ENCODE assay signal across 11 cellular contexts in genomic region chr5:141875022-141875740, GRCh38. TPM values are rescaled to one million over a fixed set of nuclear protein-coding genes. Genes with fewer than 3 reads are reported as not detected.
DNase-seq lines count a peak whose midpoint lies in the region; ATAC-seq and TF ChIP-seq lines count a peak whose summit lies in the region.
"Had no signal": no experiment of that assay in that cellular context is flagged by ENCODE, and none has a peak within 500 bp of the region (broad histone marks: within the 10 kb centered on the region; RNA-seq: fewer than 3 reads in every experiment).

No MANE protein-coding gene starts in this region.

- intact Hi-C loops in activated CD4-positive, alpha-beta T cell treated with anti-CD3 and anti-CD28 coated beads, Interleukin-2, amount 10 ng/mL, durations not matched to agents 24 days and 14 days (cut with micrococcal nuclease) = loop anchor here (5.0 kb wide), 1 partner anchor 63 kb away; no protein-coding TSS in a partner anchor

- H3K9me3 ChIP-seq in MM.1S (replicated peaks; ENCODE audit: insufficient read depth, low read length) = no peaks in the 10 kb centered on the region

- no peaks in the 10 kb centered on the region for H3K9me3 Mint-ChIP-seq in activated CD4-positive, alpha-beta T cell treated with anti-CD3 and anti-CD28 coated beads, Interleukin-2, amount 10 ng/mL, durations not matched to agents 24 days and 14 days

- no peaks in the 10 kb centered on the region for H3K36me3 ChIP-seq in MM.1S (replicated peaks; ENCODE audit: insufficient read depth, low read length)

- no peak overlapping the region for H3K27ac ChIP-seq in MM.1S (ENCODE audit: low read length)
- peak overlapping the region in 1 of 2 donors; percentile 84 for H3K27ac ChIP-seq in coronary artery
- peak overlapping the region; percentile 84 for H3K27ac ChIP-seq in temporal lobe (ENCODE audit: low read depth, low read length)

- peaks cover 17% of the 10 kb centered on the region for H3K4me1 Mint-ChIP-seq in activated CD4-positive, alpha-beta T cell treated with anti-CD3 and anti-CD28 coated beads, Interleukin-2, amount 10 ng/mL, durations not matched to agents 24 days and 14 days

- no peaks in the 10 kb centered on the region for H4K20me1 ChIP-seq in MM.1S (ENCODE audit: insufficient read depth, low read length)

- H3K4me3 ChIP-seq in MM.1S (ENCODE audit: low read length) (no peak overlapping the region), coronary artery (peak overlapping the region; percentile 79)

- no peaks in the 10 kb centered on the region for H3K9me2 ChIP-seq in MM.1S (replicated peaks; ENCODE audit: insufficient read depth, low read length)

- H3F3A ChIP-seq in MM.1S (ENCODE audit: insufficient read depth, low read length) = no peaks in the 10 kb centered on the region; the same call in 1 of the 2 replicates

- no peak for ATAC-seq in HG03135 (IDR thresholded peaks at IDR 0.05; ENCODE audit: unreplicated experiment)
- ATAC-seq in HG02938 (IDR thresholded peaks at IDR 0.05; ENCODE audit: unreplicated experiment) = no peak

- TF ChIP-seq CTCF in MM.1S (IDR thresholded peaks at IDR 0.05; ENCODE audit: low read length) (no peak), coronary artery (IDR thresholded peaks at IDR 0.05) (no peak)

- no peaks in the 10 kb centered on the region for H3K79me2 ChIP-seq in MM.1S (ENCODE audit: low read length)

- H3K27me3 ChIP-seq in MM.1S (replicated peaks; ENCODE audit: insufficient read depth, low read length) = peaks cover 26% of the 10 kb centered on the region

- peaks cover 16% of the 10 kb centered on the region for H3K4me1 ChIP-seq in MM.1S (ENCODE audit: low read length)

- H3K4me3 Mint-ChIP-seq in activated CD4-positive, alpha-beta T cell treated with anti-CD3 and anti-CD28 coated beads, Interleukin-2, amount 10 ng/mL, durations not matched to agents 24 days and 14 days = no peak overlapping the region

- no peak overlapping the region for H3K9ac ChIP-seq in MM.1S (ENCODE audit: low read length)

- H3K27ac Mint-ChIP-seq in activated CD4-positive, alpha-beta T cell treated with anti-CD3 and anti-CD28 coated beads, Interleukin-2, amount 10 ng/mL, durations not matched to agents 24 days and 14 days = no peak overlapping the region

- H3K27me3 Mint-ChIP-seq in activated CD4-positive, alpha-beta T cell treated with anti-CD3 and anti-CD28 coated beads, Interleukin-2, amount 10 ng/mL, durations not matched to agents 24 days and 14 days = peaks cover 76% of the 10 kb centered on the region

- H2AFZ ChIP-seq in MM.1S (ENCODE audit: low read length) = no peak overlapping the region

- DNase-seq in MM.1S = no peak
- DNase-seq in coronary artery (ENCODE audit: low spot score) = peak; percentile 40
- DNase-seq in mesenteric fat pad (ENCODE audit: low spot score) = peak; percentile 65
- DNase-seq in activated CD4-positive, alpha-beta T cell treated with anti-CD3 and anti-CD28 coated beads, Interleukin-2, amount 10 ng/mL, durations not matched to agents 24 days and 14 days = no peak
- DNase-seq: activated CD4-positive, alpha-beta T cell treated with anti-CD3 and anti-CD28 coated beads for 4 hours; GDM1; OCI-M1; stimulated activated CD4-positive, alpha-beta T cell treated with anti-CD3 and anti-CD28 coated beads, Interleukin-1b, Interleukin-23, amount 100 ng/mL, for 48 hours had no signal

- no peaks in the 10 kb centered on the region for H3K36me3 Mint-ChIP-seq in activated CD4-positive, alpha-beta T cell treated with anti-CD3 and anti-CD28 coated beads, Interleukin-2, amount 10 ng/mL, durations not matched to agents 24 days and 14 days (ENCODE audit: low read depth)

- H3K4me2 ChIP-seq in MM.1S (ENCODE audit: low read depth, low read length) = peak overlapping the region; percentile 95; the same call in 1 of the 2 replicates

RNA-seq across cellular contexts. Expression of gene PCDH1, which starts 3.0 kb away (rescaled TPM):
- total RNA-seq in mesenteric fat pad (43.8 TPM), temporal lobe (49.2 TPM)
- 0.17 TPM in 1 of 2 replicates, not detected in the other for total RNA-seq in activated CD4-positive, alpha-beta T cell treated with anti-CD3 and anti-CD28 coated beads, Interleukin-2, amount 10 ng/mL, durations not matched to agents 24 days and 14 days

RNA-seq across cellular contexts. Expression of gene DELE1, which starts 48.5 kb away (rescaled TPM):
- total RNA-seq in mesenteric fat pad = 74.0 TPM
- 34.4 TPM for total RNA-seq in temporal lobe
- total RNA-seq in activated CD4-positive, alpha-beta T cell treated with anti-CD3 and anti-CD28 coated beads, Interleukin-2, amount 10 ng/mL, durations not matched to agents 24 days and 14 days = 66.7 and 72.0 TPM in 2 replicates

Comparison
In these comparisons a context has a peak if more than half of its experiments do, and no peak if none do; other contexts are left out.
1. DNase-seq: peak in coronary artery (single experiment) and mesenteric fat pad (single experiment); none in MM.1S (single experiment) and activated CD4-positive, alpha-beta T cell treated with anti-CD3 and anti-CD28 coated beads, Interleukin-2, amount 10 ng/mL, durations not matched to agents 24 days and 14 days (single experiment).
2. RNA of gene PCDH1, which starts 3.0 kb away (total RNA-seq): 49.2 TPM in temporal lobe (single experiment) and 43.8 TPM in mesenteric fat pad (single experiment); 0.17 TPM in activated CD4-positive, alpha-beta T cell treated with anti-CD3 and anti-CD28 coated beads, Interleukin-2, amount 10 ng/mL, durations not matched to agents 24 days and 14 days; every median in the first group is over 10 times any median in the second.